In genomic region chr12:68483592-68484373, GRCh38 we compare ENCODE assay signal across 14 cellular contexts.
DNase-seq lines count a peak whose midpoint lies in the region; ATAC-seq, FAIRE-seq and TF ChIP-seq lines count a peak whose summit lies in the region.
"Had no signal": no experiment of that assay in that cellular context is flagged by ENCODE, and none has a peak within 500 bp of the region (broad histone marks: within the 10 kb centered on the region; RNA-seq: fewer than 3 reads in every experiment).

No MANE protein-coding gene starts in this region.

- peaks cover 12% of the 10 kb centered on the region for H3K9me3 Mint-ChIP-seq in activated T-cell treated with anti-CD3 and anti-CD28 coated beads, Interleukin-2, amount 50 U/mL, for 24 hours
- peaks cover 4% of the 10 kb centered on the region for H3K9me3 Mint-ChIP-seq in activated T-cell treated with anti-CD3 and anti-CD28 coated beads, Interleukin-2, amount 50 U/mL, for 4 hours

- H3K27me3 ChIP-seq in small intestine (ENCODE audit: control insufficient read depth in 2 of 2, insufficient read depth in 2 of 2, low read length in 2 of 2), result no peaks in the 10 kb centered on the region
- H3K27me3 ChIP-seq: right atrium auricular region had no signal

- no peak for ATAC-seq in activated T-cell treated with anti-CD3 and anti-CD28 coated beads, Interleukin-2, amount 50 U/mL, for 4 hours
- no peak for ATAC-seq in HG02884 (IDR thresholded peaks at IDR 0.05; ENCODE audit: unreplicated experiment)

- no peaks in the 10 kb centered on the region for H3K4me1 ChIP-seq in small intestine (ENCODE audit: control insufficient read depth in 2 of 2, insufficient read depth in 1 of 2, low read depth in 1 of 2, low read length in 1 of 2)
- H3K4me1 ChIP-seq: right atrium auricular region had no signal

- no peak for DNase-seq in activated T-cell treated with anti-CD3 and anti-CD28 coated beads, Interleukin-2, amount 50 U/mL, for 24 hours
- no peak for DNase-seq in activated T-cell treated with anti-CD3 and anti-CD28 coated beads, Interleukin-2, amount 50 U/mL, for 4 hours
- peak; percentile 18 for DNase-seq in RKO (ENCODE audit: low spot score)
- DNase-seq in choroid plexus epithelial cell (ENCODE audit: low read depth), result peak; percentile 71
- DNase-seq in small intestine, result peak; percentile 22
- no peak for DNase-seq in ecto neural progenitor cell (ENCODE audit: low spot score)
- DNase-seq in glomerular visceral epithelial cell (ENCODE audit: extremely low spot score), result no peak
- DNase-seq: activated T-cell treated with anti-CD3 and anti-CD28 coated beads, Interleukin-2, amount 50 U/mL, for 48 hours; GDM1; H9; NCI-H1092 had no signal

- peaks cover 2% of the 10 kb centered on the region for H3K36me3 Mint-ChIP-seq in activated T-cell treated with anti-CD3 and anti-CD28 coated beads, Interleukin-2, amount 50 U/mL, for 24 hours (ENCODE audit: low read depth)
- no peaks in the 10 kb centered on the region for H3K36me3 Mint-ChIP-seq in activated T-cell treated with anti-CD3 and anti-CD28 coated beads, Interleukin-2, amount 50 U/mL, for 4 hours (ENCODE audit: insufficient read depth)

- H3K4me3 ChIP-seq in choroid plexus epithelial cell (ENCODE audit: low read depth, low read length) (no peak overlapping the region), small intestine (ENCODE audit: low read depth in 1 of 2, low read length in 2 of 2) (no peak overlapping the region)
- H3K4me3 ChIP-seq: right atrium auricular region had no signal

- H3K36me3 ChIP-seq in small intestine (ENCODE audit: control insufficient read depth in 2 of 2, insufficient read depth in 2 of 2, low read length in 2 of 2), result no peaks in the 10 kb centered on the region
- H3K36me3 ChIP-seq: right atrium auricular region had no signal

- H3K27ac Mint-ChIP-seq in activated T-cell treated with anti-CD3 and anti-CD28 coated beads, Interleukin-2, amount 50 U/mL, for 24 hours, result peak overlapping the region; percentile 66

- peaks cover 51% of the 10 kb centered on the region for H3K4me1 Mint-ChIP-seq in activated T-cell treated with anti-CD3 and anti-CD28 coated beads, Interleukin-2, amount 50 U/mL, for 24 hours (ENCODE audit: low read depth)
- peaks cover 37% of the 10 kb centered on the region for H3K4me1 Mint-ChIP-seq in activated T-cell treated with anti-CD3 and anti-CD28 coated beads, Interleukin-2, amount 50 U/mL, for 4 hours (ENCODE audit: low read depth)

- H3K27me3 Mint-ChIP-seq in activated T-cell treated with anti-CD3 and anti-CD28 coated beads, Interleukin-2, amount 50 U/mL, for 24 hours, result no peaks in the 10 kb centered on the region
- no peaks in the 10 kb centered on the region for H3K27me3 Mint-ChIP-seq in activated T-cell treated with anti-CD3 and anti-CD28 coated beads, Interleukin-2, amount 50 U/mL, for 4 hours (ENCODE audit: low read depth)

- no peak for FAIRE-seq in small intestine (lab: Jason Lieb, UNC)
- FAIRE-seq: colon had no signal

- TF ChIP-seq CTCF in choroid plexus epithelial cell (conservative IDR thresholded peaks at IDR 0.05; ENCODE audit: low read depth, low read length), result no peak

- no peak overlapping the region for H3K4me3 Mint-ChIP-seq in activated T-cell treated with anti-CD3 and anti-CD28 coated beads, Interleukin-2, amount 50 U/mL, for 24 hours
- H3K4me3 Mint-ChIP-seq in activated T-cell treated with anti-CD3 and anti-CD28 coated beads, Interleukin-2, amount 50 U/mL, for 4 hours, result no peak overlapping the region
- H3K4me3 Mint-ChIP-seq: H9 had no signal

- 81 to 94% (median 85%) methylated on average over 4 of the region's 4 CpGs for WGBS in small intestine, 3 donors

- H3K27ac ChIP-seq in small intestine (ENCODE audit: low read depth in 1 of 2, low read length in 1 of 2), result no peak overlapping the region
- H3K27ac ChIP-seq: right atrium auricular region had no signal

- peaks cover 1% of the 10 kb centered on the region for H3K9me3 ChIP-seq in small intestine (ENCODE audit: control insufficient read depth, low read depth)
- H3K9me3 ChIP-seq: right atrium auricular region had no signal

Comparison
In these comparisons a context has a peak if more than half of its experiments do, and no peak if none do; other contexts are left out.
1. DNase-seq: peak in RKO (single experiment), choroid plexus epithelial cell (single experiment) and small intestine (single experiment); none in activated T-cell treated with anti-CD3 and anti-CD28 coated beads, Interleukin-2, amount 50 U/mL, for 24 hours (single experiment), activated T-cell treated with anti-CD3 and anti-CD28 coated beads, Interleukin-2, amount 50 U/mL, for 4 hours (single experiment), ecto neural progenitor cell (single experiment) and glomerular visceral epithelial cell (single experiment).